In the genomic region with DNA sequence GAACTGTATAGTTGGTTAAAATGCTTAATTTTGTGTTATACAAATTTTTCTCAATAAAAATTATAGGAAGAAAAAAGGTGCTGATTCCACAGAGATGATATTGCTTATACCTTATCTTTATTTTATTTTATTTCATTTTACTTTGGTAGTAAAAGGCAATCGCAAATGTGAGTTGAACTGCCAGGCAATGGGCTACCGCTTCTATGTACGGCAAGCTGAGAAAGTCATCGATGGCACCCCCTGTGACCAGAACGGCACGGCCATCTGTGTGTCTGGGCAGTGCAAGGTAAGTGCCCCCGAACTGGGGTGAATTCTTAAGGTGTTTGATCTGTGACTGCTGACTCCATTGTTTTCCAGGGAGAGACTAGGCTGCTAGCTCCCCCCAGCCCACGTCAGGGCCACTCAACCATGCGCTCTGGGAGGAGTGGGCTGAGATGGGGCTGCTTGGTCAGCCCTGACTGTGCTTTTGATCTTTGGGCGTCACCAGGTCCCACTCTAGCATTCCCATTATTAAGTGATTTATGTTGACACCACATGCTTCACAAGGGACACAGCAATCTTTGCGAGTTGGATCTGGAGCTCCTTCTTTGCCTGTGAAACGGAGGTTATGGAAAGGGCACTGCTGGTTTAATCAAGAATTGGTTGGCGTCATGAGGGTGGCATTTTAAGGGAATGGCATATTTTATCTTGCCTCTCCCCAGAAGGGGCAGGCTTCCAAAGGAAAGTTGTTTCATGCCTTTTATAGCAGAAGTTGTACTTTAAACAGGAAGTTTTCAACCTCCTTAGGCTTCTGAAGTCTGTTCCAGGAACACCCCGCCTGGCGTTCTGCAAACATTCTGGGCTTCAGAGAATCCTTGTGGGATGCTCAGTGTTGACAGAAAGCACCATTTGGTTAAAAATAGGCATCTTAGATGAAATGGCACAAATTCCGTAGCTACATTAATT, we compare ENCODE assay signal across 10 cellular contexts.
DNase-seq lines count a peak whose midpoint lies in the region; ATAC-seq, FAIRE-seq and TF ChIP-seq lines count a peak whose summit lies in the region.
"Had no signal": no experiment of that assay in that cellular context is flagged by ENCODE, and none has a peak within 500 bp of the region (broad histone marks: within the 10 kb centered on the region; RNA-seq: fewer than 3 reads in every experiment).

No MANE protein-coding gene starts in this region.

- no peak overlapping the region for H3K9ac ChIP-seq in astrocyte (ENCODE audit: low read length)

- H3K27ac Mint-ChIP-seq in astrocyte (ENCODE audit: unreplicated experiment), result no peak overlapping the region
- no peak overlapping the region for H3K27ac Mint-ChIP-seq in T-helper 17 cell

- H3K36me3 Mint-ChIP-seq in astrocyte (ENCODE audit: low read depth, unreplicated experiment), result no peaks in the 10 kb centered on the region
- peaks cover 5% of the 10 kb centered on the region for H3K36me3 Mint-ChIP-seq in T-helper 17 cell (ENCODE audit: low read depth)

- H3K27me3 Mint-ChIP-seq in astrocyte (ENCODE audit: low read depth, unreplicated experiment) (peaks cover 2% of the 10 kb centered on the region), T-helper 17 cell (peaks cover 55% of the 10 kb centered on the region)

- no peak for FAIRE-seq in astrocyte (lab: Jason Lieb, UNC)
- no peak for FAIRE-seq in pancreas (lab: Jason Lieb, UNC)

- H3K9me3 ChIP-seq in astrocyte (ENCODE audit: insufficient read depth, low read depth, low read length) (no peaks in the 10 kb centered on the region), heart right ventricle (no peaks in the 10 kb centered on the region), pancreas (no peaks in the 10 kb centered on the region), T-helper 17 cell (ENCODE audit: control insufficient read depth, low read length, poor library complexity, severe bottlenecking) (no peaks in the 10 kb centered on the region)

- intact Hi-C loops in heart right ventricle (cut with DNase I), result no loop called here
- intact Hi-C loops in pancreas (cut with DNase I), result no loop called here

- H3K9me3 Mint-ChIP-seq in astrocyte (ENCODE audit: unreplicated experiment), result no peaks in the 10 kb centered on the region

- no peaks in the 10 kb centered on the region for H3K36me3 ChIP-seq in astrocyte (ENCODE audit: insufficient read depth, low read length)
- H3K36me3 ChIP-seq in heart right ventricle, result no peaks in the 10 kb centered on the region
- H3K36me3 ChIP-seq in pancreas, result no peaks in the 10 kb centered on the region

- no peaks in the 10 kb centered on the region for H3K79me2 ChIP-seq in astrocyte (ENCODE audit: insufficient read depth, low read length)

- H3K4me1 Mint-ChIP-seq in astrocyte (ENCODE audit: low read depth, unreplicated experiment) (no peaks in the 10 kb centered on the region), T-helper 17 cell (peaks cover 2% of the 10 kb centered on the region)

- H3K27ac ChIP-seq in astrocyte (ENCODE audit: low read depth, low read length) (no peak overlapping the region), heart right ventricle (peak overlapping the region; percentile 59 to 85 (median 72)), pancreas (peak overlapping the region in 1 of 4 donors; percentile 5)

- H2AFZ ChIP-seq in astrocyte (ENCODE audit: low read depth, low read length), result no peak overlapping the region

- DNase-seq in AG10803 (ENCODE audit: low read depth), result peak; percentile 28
- DNase-seq in astrocyte (ENCODE audit: low read depth), result peak; percentile 47
- DNase-seq in heart right ventricle, result no peak
- DNase-seq in pancreas, result no peak
- no peak for DNase-seq in NCI-H446 (lab: John Stamatoyannopoulos, UW)
- no peak for DNase-seq in T-helper 17 cell
- DNase-seq in activated gamma-delta T cell (lab: John Stamatoyannopoulos, UW), result no peak
- DNase-seq in SKM-1 (lab: John Stamatoyannopoulos, UW; ENCODE audit: unreplicated experiment), result no peak
- DNase-seq: activated gamma-delta T cell treated with Interleukin-2 at 50 U/mL for 16 hours, NCI-H82 had no signal

- H3K4me3 ChIP-seq in AG10803 (ENCODE audit: low read length), result no peak overlapping the region
- H3K4me3 ChIP-seq in astrocyte (ENCODE audit: insufficient read depth, low read depth, low read length), result no peak overlapping the region
- H3K4me3 ChIP-seq in heart right ventricle, result no peak overlapping the region
- no peak overlapping the region for H3K4me3 ChIP-seq in pancreas

- H3K27me3 ChIP-seq in astrocyte (ENCODE audit: insufficient read depth, low read length) (no peaks in the 10 kb centered on the region), heart right ventricle (no peaks in the 10 kb centered on the region), pancreas (no peaks in the 10 kb centered on the region)

- H3K4me2 ChIP-seq in astrocyte (ENCODE audit: low read length), result peak overlapping the region; percentile 14

- TF ChIP-seq CTCF in AG10803 (conservative IDR thresholded peaks at IDR 0.05; ENCODE audit: low read length), result no peak
- TF ChIP-seq CTCF in astrocyte (IDR thresholded peaks at IDR 0.05; ENCODE audit: insufficient read depth, low read depth, low read length), result no peak
- peak in 2 of 9 donors; percentile 10 to 29 for TF ChIP-seq CTCF in heart right ventricle (IDR thresholded peaks at IDR 0.05)
- TF ChIP-seq CTCF in pancreas (IDR thresholded peaks at IDR 0.05), result no peak

- H3K4me1 ChIP-seq in astrocyte (ENCODE audit: insufficient read depth, low read length) (no peaks in the 10 kb centered on the region), heart right ventricle (peaks cover 8 to 60% (median 30%) of the 10 kb centered on the region in 9 donors), pancreas (no peaks in the 10 kb centered on the region)

- H4K20me1 ChIP-seq in astrocyte (ENCODE audit: insufficient read depth, low read length), result no peaks in the 10 kb centered on the region

- 66 to 67% methylated on average over 16 of the region's 16 CpGs for WGBS in heart right ventricle, 2 donors
- WGBS in pancreas, 2 donors, result 54 to 55% methylated on average over 16 of the region's 16 CpGs

- H3K4me3 Mint-ChIP-seq in astrocyte (ENCODE audit: unreplicated experiment) (no peak overlapping the region), T-helper 17 cell (no peak overlapping the region)

- peak; percentile 15 to 87 (median 60) for ATAC-seq in heart right ventricle
- ATAC-seq in pancreas, result peak in 3 of 4 donors; percentile 62 to 63 (median 62)
- no peak for ATAC-seq in T-helper 17 cell

Comparison
In these comparisons a context has a peak if more than half of its experiments do, and no peak if none do; other contexts are left out.
1. DNase-seq: peak in AG10803 (single experiment) and astrocyte (single experiment); none in heart right ventricle (0 of 2), pancreas (0 of 6), NCI-H446 (0 of 2), T-helper 17 cell (0 of 3), activated gamma-delta T cell (single experiment) and SKM-1 (single experiment).